In the genomic region with DNA sequence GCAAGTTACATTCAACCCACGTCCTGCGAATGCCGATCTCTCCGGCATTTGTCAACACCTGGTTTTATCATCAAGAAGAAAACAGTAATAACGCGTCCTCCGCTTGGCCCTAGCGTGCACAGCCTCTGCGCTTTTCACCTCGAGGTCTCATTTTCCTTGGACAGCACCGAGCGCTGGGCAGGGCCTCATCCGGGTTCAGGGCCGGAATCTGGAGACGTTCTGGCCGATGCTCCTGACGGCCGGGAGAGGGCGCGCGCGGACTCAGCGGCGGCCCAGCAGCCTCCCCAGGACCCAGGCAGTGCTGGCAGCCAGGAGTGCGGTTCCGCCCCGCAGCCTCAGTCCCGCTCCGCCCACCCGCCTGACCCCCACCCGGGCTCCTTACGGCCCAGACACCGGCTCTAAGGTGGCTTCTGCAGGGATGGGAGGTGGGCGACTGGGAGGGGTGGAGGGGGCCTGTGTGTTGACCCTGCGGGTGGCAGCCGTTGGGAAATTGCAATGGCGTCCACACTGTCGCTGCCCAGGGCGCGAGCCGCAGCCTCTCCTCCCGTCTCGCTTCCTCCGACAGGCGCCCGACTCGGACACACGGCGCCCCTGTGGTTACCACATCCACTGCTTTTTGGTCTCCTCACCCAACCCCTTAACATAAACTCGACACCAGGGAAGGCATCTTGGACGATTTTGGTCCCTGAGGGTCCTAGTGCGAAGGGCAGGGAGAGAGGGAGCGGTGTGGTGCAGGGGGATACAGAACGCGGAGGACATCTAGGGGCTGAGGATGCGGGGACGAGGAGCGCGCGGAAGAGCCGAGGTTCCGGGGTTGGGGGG, we compare ENCODE assay signal across 8 cellular contexts. TPM values are rescaled to one million over a fixed set of nuclear protein-coding genes. Genes with fewer than 3 reads are reported as not detected.
DNase-seq lines count a peak whose midpoint lies in the region; ATAC-seq and TF ChIP-seq lines count a peak whose summit lies in the region.

No MANE protein-coding gene starts in this region.

- no peaks in the 10 kb centered on the region for H3K9me3 ChIP-seq in KOPT-K1 (ENCODE audit: insufficient read depth, low read length, poor library complexity, severe bottlenecking)

- H3K9me3 Mint-ChIP-seq in nephron progenitor cell: peaks cover 21% of the 10 kb centered on the region
- no peaks in the 10 kb centered on the region for H3K9me3 Mint-ChIP-seq in stimulated activated naive CD8-positive, alpha-beta T cell treated with anti-CD3 and anti-CD28 coated beads, Interleukin-15, Interleukin-2, amounts not matched to agents 100 ng/mL and 50 ng/mL, for 24 hours

- H3K27me3 Mint-ChIP-seq in nephron progenitor cell (ENCODE audit: low read depth, poor library complexity): peaks cover 25% of the 10 kb centered on the region
- no peaks in the 10 kb centered on the region for H3K27me3 Mint-ChIP-seq in stimulated activated naive CD8-positive, alpha-beta T cell treated with anti-CD3 and anti-CD28 coated beads, Interleukin-15, Interleukin-2, amounts not matched to agents 100 ng/mL and 50 ng/mL, for 24 hours

- peak overlapping the region; percentile 92 for H3K27ac Mint-ChIP-seq in nephron progenitor cell
- H3K27ac Mint-ChIP-seq in stimulated activated naive CD8-positive, alpha-beta T cell treated with anti-CD3 and anti-CD28 coated beads, Interleukin-15, Interleukin-2, amounts not matched to agents 100 ng/mL and 50 ng/mL, for 24 hours: peak overlapping the region; percentile 82

- CTCF ChIA-PET in RWPE1 (lab: Yijun Ruan, JAX): interaction anchor here (0.7 to 1.0 kb wide), 2 partner anchors 10 to 21 kb away, joined by 3 to 8 read pairs; partner anchors contain the start of gene FLYWCH2

- no peaks in the 10 kb centered on the region for H3K36me3 Mint-ChIP-seq in nephron progenitor cell (ENCODE audit: low read depth)
- no peaks in the 10 kb centered on the region for H3K36me3 Mint-ChIP-seq in stimulated activated naive CD8-positive, alpha-beta T cell treated with anti-CD3 and anti-CD28 coated beads, Interleukin-15, Interleukin-2, amounts not matched to agents 100 ng/mL and 50 ng/mL, for 24 hours (ENCODE audit: low read depth)

- DNase-seq in Caki2 (ENCODE audit: low read depth): peak; percentile 92
- peak; percentile 79 for DNase-seq in RWPE1 (ENCODE audit: low spot score)
- DNase-seq in activated effector memory CD4-positive, alpha-beta T cell treated with anti-CD3 and anti-CD28 coated beads, Interleukin-2, amount 50 U/mL, for 16 hours: peak; percentile 92
- DNase-seq in fibroblast of the aortic adventitia (ENCODE audit: low read depth): peak; percentile 81
- peak; percentile 85 for DNase-seq in nephron progenitor cell

- H3K36me3 ChIP-seq in KOPT-K1 (ENCODE audit: insufficient read depth, low read length): no peaks in the 10 kb centered on the region

- peak overlapping the region; percentile 42 for H3K27ac ChIP-seq in KOPT-K1 (ENCODE audit: low read depth, low read length, poor library complexity, severe bottlenecking)
- peak overlapping the region; percentile 93 for H3K27ac ChIP-seq in RWPE1

- peak; percentile 95 for TF ChIP-seq CTCF in RWPE1 (conservative IDR thresholded peaks at IDR 0.05; ENCODE audit: low read depth)
- peak; percentile 92 for TF ChIP-seq CTCF in fibroblast of the aortic adventitia (IDR thresholded peaks at IDR 0.05; ENCODE audit: insufficient read depth, low read length)
- peak; percentile 89 for TF ChIP-seq CTCF in nephron progenitor cell (IDR thresholded peaks at IDR 0.05)

- ATAC-seq in GM21515 (IDR thresholded peaks at IDR 0.05; ENCODE audit: unreplicated experiment): peak; percentile 46

- peaks cover 20% of the 10 kb centered on the region for H3K4me1 Mint-ChIP-seq in nephron progenitor cell
- H3K4me1 Mint-ChIP-seq in stimulated activated naive CD8-positive, alpha-beta T cell treated with anti-CD3 and anti-CD28 coated beads, Interleukin-15, Interleukin-2, amounts not matched to agents 100 ng/mL and 50 ng/mL, for 24 hours (ENCODE audit: low read depth): peaks cover 26% of the 10 kb centered on the region

- POLR2A ChIA-PET in RWPE1 (lab: Yijun Ruan, JAX; ENCODE audit: low non-redundant PET): no interaction called here

- peak overlapping the region; percentile 98 for H3K4me3 Mint-ChIP-seq in nephron progenitor cell
- peak overlapping the region; percentile 94 for H3K4me3 Mint-ChIP-seq in stimulated activated naive CD8-positive, alpha-beta T cell treated with anti-CD3 and anti-CD28 coated beads, Interleukin-15, Interleukin-2, amounts not matched to agents 100 ng/mL and 50 ng/mL, for 24 hours

- in situ Hi-C loops in Caki2 (cut with HindIII; ENCODE audit: low pct_unique_long_range_greater_than_20kb, low sequenced_read_pairs): no loop called here

- peak overlapping the region; percentile 81 for H3K4me3 ChIP-seq in fibroblast of the aortic adventitia (ENCODE audit: low read depth, low read length)

RNA-seq across cellular contexts. Expression of gene FLYWCH1, which starts 7.4 kb away (rescaled TPM):
- 133 and 149 TPM in 2 replicates for total RNA-seq in Caki2 (2014; rRNA removed; shearing (Covaris generic); ENCODE audit: low replicate concordance)
- total RNA-seq in fibroblast of the aortic adventitia (ENCODE audit: low replicate concordance): 31.3 and 37.4 TPM in 2 replicates

RNA-seq across cellular contexts. Expression of gene FLYWCH2, which starts 21.3 kb away (rescaled TPM):
- 121 and 161 TPM in 2 replicates for total RNA-seq in Caki2 (2014; rRNA removed; shearing (Covaris generic); ENCODE audit: low replicate concordance)
- 48.9 and 56.4 TPM in 2 replicates for total RNA-seq in fibroblast of the aortic adventitia (ENCODE audit: low replicate concordance)

RNA-seq across cellular contexts. Expression of gene PRSS22, which starts 46.3 kb away (rescaled TPM):
- not detected in 2 replicates for total RNA-seq in Caki2 (2014; rRNA removed; shearing (Covaris generic); ENCODE audit: low replicate concordance)
- not detected in 2 replicates for total RNA-seq in fibroblast of the aortic adventitia (ENCODE audit: low replicate concordance)

RNA-seq across cellular contexts. Expression of gene KREMEN2, which starts 59.8 kb away (rescaled TPM):
- 18.2 and 32.8 TPM in 2 replicates for total RNA-seq in Caki2 (2014; rRNA removed; shearing (Covaris generic); ENCODE audit: low replicate concordance)
- total RNA-seq in fibroblast of the aortic adventitia (ENCODE audit: low replicate concordance): not detected in 2 replicates

Comparison
In these comparisons a context has a peak if more than half of its experiments do, and no peak if none do; other contexts are left out.
1. Peak in every context shown above with its lines: DNase-seq, ATAC-seq, H3K4me3 ChIP-seq and H3K27ac ChIP-seq.